In the genomic region with DNA sequence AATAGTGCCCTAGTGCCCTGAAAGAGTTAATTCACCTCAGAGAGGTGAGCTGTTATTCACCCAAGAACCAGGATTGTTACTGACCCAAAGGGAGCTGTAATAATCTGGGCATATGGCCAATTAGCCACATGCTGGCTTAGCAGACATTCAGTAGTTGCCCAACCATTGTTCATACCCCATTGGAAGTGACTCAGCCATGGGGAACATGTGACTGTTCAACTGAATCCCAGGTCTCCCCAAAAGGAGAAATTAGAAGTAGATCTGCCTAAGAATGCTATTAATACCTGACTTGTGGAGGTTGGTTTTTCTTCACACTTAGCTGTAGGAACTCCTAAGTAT, we compare ENCODE assay signal across 8 cellular contexts.
A peak's percentile ranks its signal among the peaks of the same experiment; 100 is the strongest.
DNase-seq lines count a peak whose midpoint lies in the region; ATAC-seq and TF ChIP-seq lines count a peak whose summit lies in the region.

No MANE protein-coding gene starts in this region.

- no peaks in the 10 kb centered on the region for H3K4me1 Mint-ChIP-seq in activated T-cell treated with anti-CD3 and anti-CD28 coated beads, Interleukin-2, amount 50 U/mL, for 4 hours (ENCODE audit: low read depth)
- no peaks in the 10 kb centered on the region for H3K4me1 Mint-ChIP-seq in H9

- no peaks in the 10 kb centered on the region for H3K79me2 ChIP-seq in H9 (ENCODE audit: insufficient read depth, low read length)

- H3K4me3 Mint-ChIP-seq in activated T-cell treated with anti-CD3 and anti-CD28 coated beads, Interleukin-2, amount 50 U/mL, for 4 hours: no peak overlapping the region
- no peak overlapping the region for H3K4me3 Mint-ChIP-seq in H9

- H2BK12ac ChIP-seq in H9 (ENCODE audit: insufficient read length, low read depth, low read length): no peak overlapping the region

- no peaks in the 10 kb centered on the region for H3K36me3 ChIP-seq in kidney epithelial cell (ENCODE audit: control insufficient read depth, insufficient read depth, low read length)

- no peaks in the 10 kb centered on the region for H3K23me2 ChIP-seq in H9 (ENCODE audit: insufficient read length, low read depth, low read length, poor library complexity, severe bottlenecking)

- H3K4ac ChIP-seq in H9 (ENCODE audit: low read depth, low read length): no peak overlapping the region

- H2BK15ac ChIP-seq in H9 (ENCODE audit: low read depth, low read length): no peak overlapping the region

- ATAC-seq in GM21723 (IDR thresholded peaks at IDR 0.05; ENCODE audit: unreplicated experiment): no peak
- no peak for ATAC-seq in activated T-cell treated with anti-CD3 and anti-CD28 coated beads, Interleukin-2, amount 50 U/mL, for 4 hours

- H3K27ac Mint-ChIP-seq in H9: no peak overlapping the region

- H4K8ac ChIP-seq in H9 (replicated peaks; ENCODE audit: insufficient read length, low read depth, low read length): no peak overlapping the region

- H4K20me1 ChIP-seq in H9 (ENCODE audit: control insufficient read depth, insufficient read depth, insufficient read length): no peaks in the 10 kb centered on the region

- H3K79me1 ChIP-seq in H9 (ENCODE audit: insufficient read depth, low read depth, low read length, poor library complexity, severe bottlenecking): no peaks in the 10 kb centered on the region

- DNase-seq in COR-L47 (lab: John Stamatoyannopoulos, UW): peak; percentile 78
- DNase-seq in NB4 (ENCODE audit: low read depth): peak; percentile 38
- peak; percentile 29 for DNase-seq in SKM-1 treated with dmso at 0.1 percent for 144 hours (lab: John Stamatoyannopoulos, UW; ENCODE audit: unreplicated experiment)
- DNase-seq in kidney epithelial cell (ENCODE audit: low read depth): peak; percentile 95
- DNase-seq in foreskin melanocyte: no peak
- DNase-seq in activated T-cell treated with anti-CD3 and anti-CD28 coated beads, Interleukin-2, amount 50 U/mL, for 4 hours: no peak
- no peak for DNase-seq in H9

- H3K4me2 ChIP-seq in H9 (ENCODE audit: insufficient read depth, insufficient read length, low read length): no peak overlapping the region

- H3K23ac ChIP-seq in H9 (ENCODE audit: insufficient read length, low read depth, low read length): no peak overlapping the region

- H2BK20ac ChIP-seq in H9 (ENCODE audit: low read depth, low read length, poor library complexity, severe bottlenecking): no peak overlapping the region

- no peak overlapping the region for H2AFZ ChIP-seq in H9 (ENCODE audit: low read length)

- H4K5ac ChIP-seq in H9 (ENCODE audit: insufficient read length, low read depth, low read length): no peak overlapping the region

- no peaks in the 10 kb centered on the region for H3K4me1 ChIP-seq in H9 (ENCODE audit: insufficient read depth, low read length)

- H3K36me3 Mint-ChIP-seq in activated T-cell treated with anti-CD3 and anti-CD28 coated beads, Interleukin-2, amount 50 U/mL, for 4 hours (ENCODE audit: insufficient read depth): no peaks in the 10 kb centered on the region
- H3K36me3 Mint-ChIP-seq in H9 (ENCODE audit: insufficient read depth in 1 of 3, low read depth in 3 of 3): peaks cover 0 to 9% (median under 1%) of the 10 kb centered on the region in 3 experiments; a peak in 3 of 7 replicates

- H3K9ac ChIP-seq in H9 (ENCODE audit: extremely low read depth, insufficient read length, low read length): no peak overlapping the region

- no peak overlapping the region for H4K91ac ChIP-seq in H9 (ENCODE audit: insufficient read length, low read depth, low read length)

- TF ChIP-seq POLR2A in NB4 (IDR thresholded peaks at IDR 0.05; ENCODE audit: extremely low read depth, insufficient read length): no peak

- H3K4me3 ChIP-seq in NB4 (ENCODE audit: low read depth, low read length) (no peak overlapping the region), kidney epithelial cell (ENCODE audit: low read depth, low read length) (no peak overlapping the region)

- no peak overlapping the region for H2BK5ac ChIP-seq in H9 (ENCODE audit: insufficient read length, low read length)

- no peaks in the 10 kb centered on the region for H3K9me3 ChIP-seq in H9 (ENCODE audit: control insufficient read depth, low read depth, low read length)

- no peak overlapping the region for H2AK5ac ChIP-seq in H9 (ENCODE audit: insufficient read length, low read length)

- no peaks in the 10 kb centered on the region for H3K9me3 Mint-ChIP-seq in activated T-cell treated with anti-CD3 and anti-CD28 coated beads, Interleukin-2, amount 50 U/mL, for 4 hours
- H3K9me3 Mint-ChIP-seq in H9: peaks cover 9 to 12% of the 10 kb centered on the region in 2 experiments; a peak in 3 of 5 replicates

- H3K27me3 Mint-ChIP-seq in activated T-cell treated with anti-CD3 and anti-CD28 coated beads, Interleukin-2, amount 50 U/mL, for 4 hours (ENCODE audit: low read depth): peaks cover 4% of the 10 kb centered on the region
- H3K27me3 Mint-ChIP-seq in H9 (ENCODE audit: low read depth): no peaks in the 10 kb centered on the region

- TF ChIP-seq CTCF in NB4 (IDR thresholded peaks at IDR 0.05; ENCODE audit: low read depth, low read length) (no peak), kidney epithelial cell (IDR thresholded peaks at IDR 0.05; ENCODE audit: insufficient read depth, low read length, poor library complexity, severe bottlenecking) (no peak), H9 (conservative IDR thresholded peaks at IDR 0.05) (no peak)

- no peak overlapping the region for H2BK120ac ChIP-seq in H9 (ENCODE audit: low read depth, low read length, poor library complexity, severe bottlenecking)

- no peak overlapping the region for H3K14ac ChIP-seq in H9 (ENCODE audit: insufficient read depth, low read length)

- H3T11ph ChIP-seq in H9 (ENCODE audit: low read length): no peak overlapping the region

- H3K18ac ChIP-seq in H9 (ENCODE audit: insufficient read length, low read depth, low read length): no peak overlapping the region

- H3K27me3 ChIP-seq in kidney epithelial cell (ENCODE audit: control insufficient read depth, insufficient read depth, low read length) (no peaks in the 10 kb centered on the region), H9 (ENCODE audit: insufficient read depth, low read length) (no peaks in the 10 kb centered on the region)

- no peak overlapping the region for H3K56ac ChIP-seq in H9 (ENCODE audit: insufficient read length, low read depth, low read length)

- no peak overlapping the region for H3K27ac ChIP-seq in H9 (ENCODE audit: insufficient read length, low read depth, low read length)

Comparison
In these comparisons a context has a peak if more than half of its experiments do, and no peak if none do; other contexts are left out.
1. DNase-seq: peak in COR-L47 (single experiment), NB4 (single experiment), SKM-1 treated with dmso at 0.1 percent for 144 hours (single experiment) and kidney epithelial cell (single experiment); none in foreskin melanocyte (single experiment), activated T-cell treated with anti-CD3 and anti-CD28 coated beads, Interleukin-2, amount 50 U/mL, for 4 hours (single experiment) and H9 (single experiment).